Comparison of ENCODE assay signal across 21 cellular contexts in genomic region chr22:49024775-49025440, GRCh38.
"Had no signal": no experiment of that assay in that cellular context is flagged by ENCODE, and none has a peak within 500 bp of the region (broad histone marks: within the 10 kb centered on the region; RNA-seq: fewer than 3 reads in every experiment).

No MANE protein-coding gene starts in this region.

- H3K9me3 ChIP-seq: gastroesophageal sphincter, ovary, psoas muscle, right atrium auricular region, tibial artery had no signal

- H3K9me3 Mint-ChIP-seq: activated CD4-positive, alpha-beta memory T cell treated with anti-CD3 and anti-CD28 coated beads for 36 hours; activated naive CD4-positive, alpha-beta T cell treated with anti-CD3 and anti-CD28 coated beads for 36 hours; activated naive CD8-positive, alpha-beta T cell treated with anti-CD3 and anti-CD28 coated beads, Interleukin-2, amount 10 ng/mL, durations not matched to agents 7 days and 5 days; stimulated activated effector memory CD8-positive, alpha-beta T cell treated with anti-CD3 and anti-CD28 coated beads, Interleukin-12 subunit alpha, Interleukin-12 subunit beta, amount 100 ng/mL, for 72 hours; stimulated activated naive CD8-positive, alpha-beta T cell treated with anti-CD3 and anti-CD28 coated beads, Interleukin-15, amount 100 ng/mL, for 72 hours had no signal

- H3K4me1 Mint-ChIP-seq: activated naive CD8-positive, alpha-beta T cell treated with anti-CD3 and anti-CD28 coated beads, Interleukin-2, amount 10 ng/mL, durations not matched to agents 7 days and 5 days; naive thymus-derived CD4-positive, alpha-beta T cell; stimulated activated naive CD8-positive, alpha-beta T cell treated with anti-CD3 and anti-CD28 coated beads, Interleukin-15, amount 100 ng/mL, for 72 hours had no signal

- DNase-seq: activated CD4-positive, alpha-beta memory T cell treated with anti-CD3 and anti-CD28 coated beads for 36 hours; activated CD4-positive, alpha-beta T cell treated with anti-CD3 and anti-CD28 coated beads for 48 hours; activated effector memory CD4-positive, alpha-beta T cell treated with Interleukin-2 at 50 U/mL for 16 hours; activated naive CD4-positive, alpha-beta T cell treated with anti-CD3 and anti-CD28 coated beads for 36 hours; activated naive CD8-positive, alpha-beta T cell treated with anti-CD3 and anti-CD28 coated beads, Interleukin-2, amount 10 ng/mL, durations not matched to agents 7 days and 5 days; activated T-cell treated with anti-CD3 and anti-CD28 coated beads, Interleukin-2, amount 50 U/mL, for 72 hours; amygdala; head of caudate nucleus; hypothalamus; naive thymus-derived CD4-positive, alpha-beta T cell; stimulated activated CD4-positive, alpha-beta T cell treated with anti-CD3 and anti-CD28 coated beads, Interleukin-1b, Interleukin-23, amount 100 ng/mL, for 48 hours; stimulated activated naive CD8-positive, alpha-beta T cell treated with anti-CD3 and anti-CD28 coated beads, Interleukin-15, amount 100 ng/mL, for 72 hours had no signal

- FAIRE-seq: islet of Langerhans had no signal

- H3K4me3 ChIP-seq: cardiac muscle cell, gastroesophageal sphincter, ovary, psoas muscle, right atrium auricular region, tibial artery had no signal

- H3K4me1 ChIP-seq: gastroesophageal sphincter, psoas muscle, right atrium auricular region, tibial artery had no signal

- H3K36me3 ChIP-seq: cardiac muscle cell, gastroesophageal sphincter, ovary, right atrium auricular region, tibial artery had no signal

- H3K27ac Mint-ChIP-seq: activated CD4-positive, alpha-beta memory T cell treated with anti-CD3 and anti-CD28 coated beads for 36 hours; activated naive CD4-positive, alpha-beta T cell treated with anti-CD3 and anti-CD28 coated beads for 36 hours; activated naive CD8-positive, alpha-beta T cell treated with anti-CD3 and anti-CD28 coated beads, Interleukin-2, amount 10 ng/mL, durations not matched to agents 7 days and 5 days; activated T-cell treated with anti-CD3 and anti-CD28 coated beads, Interleukin-2, amount 50 U/mL, for 72 hours; naive thymus-derived CD4-positive, alpha-beta T cell; stimulated activated effector memory CD8-positive, alpha-beta T cell treated with anti-CD3 and anti-CD28 coated beads, Interleukin-12 subunit alpha, Interleukin-12 subunit beta, amount 100 ng/mL, for 72 hours had no signal

- H3K27ac ChIP-seq: cardiac muscle cell, epithelial cell of prostate, gastroesophageal sphincter, ovary, psoas muscle, right atrium auricular region, tibial artery had no signal

- H3K27me3 Mint-ChIP-seq: activated CD4-positive, alpha-beta memory T cell treated with anti-CD3 and anti-CD28 coated beads for 36 hours; activated naive CD8-positive, alpha-beta T cell treated with anti-CD3 and anti-CD28 coated beads, Interleukin-2, amount 10 ng/mL, durations not matched to agents 7 days and 5 days had no signal

- H3K36me3 Mint-ChIP-seq: activated CD4-positive, alpha-beta memory T cell treated with anti-CD3 and anti-CD28 coated beads for 36 hours; activated naive CD8-positive, alpha-beta T cell treated with anti-CD3 and anti-CD28 coated beads, Interleukin-2, amount 10 ng/mL, durations not matched to agents 7 days and 5 days; stimulated activated effector memory CD8-positive, alpha-beta T cell treated with anti-CD3 and anti-CD28 coated beads, Interleukin-12 subunit alpha, Interleukin-12 subunit beta, amount 100 ng/mL, for 72 hours had no signal

- ATAC-seq: activated T-cell treated with anti-CD3 and anti-CD28 coated beads, Interleukin-2, amount 50 U/mL, for 72 hours; gastroesophageal sphincter; naive thymus-derived CD4-positive, alpha-beta T cell; psoas muscle; stimulated activated effector memory CD8-positive, alpha-beta T cell treated with anti-CD3 and anti-CD28 coated beads, Interleukin-12 subunit alpha, Interleukin-12 subunit beta, amount 100 ng/mL, for 72 hours had no signal

- H3K4me3 Mint-ChIP-seq: activated CD4-positive, alpha-beta memory T cell treated with anti-CD3 and anti-CD28 coated beads for 36 hours; activated naive CD4-positive, alpha-beta T cell treated with anti-CD3 and anti-CD28 coated beads for 36 hours; activated naive CD8-positive, alpha-beta T cell treated with anti-CD3 and anti-CD28 coated beads, Interleukin-2, amount 10 ng/mL, durations not matched to agents 7 days and 5 days; activated T-cell treated with anti-CD3 and anti-CD28 coated beads, Interleukin-2, amount 50 U/mL, for 72 hours; naive thymus-derived CD4-positive, alpha-beta T cell; stimulated activated effector memory CD8-positive, alpha-beta T cell treated with anti-CD3 and anti-CD28 coated beads, Interleukin-12 subunit alpha, Interleukin-12 subunit beta, amount 100 ng/mL, for 72 hours; stimulated activated naive CD8-positive, alpha-beta T cell treated with anti-CD3 and anti-CD28 coated beads, Interleukin-15, amount 100 ng/mL, for 72 hours had no signal

- H3K27me3 ChIP-seq: cardiac muscle cell, ovary, right atrium auricular region had no signal
